Comparison of ENCODE assay signal across 20 cellular contexts in the genomic region with DNA sequence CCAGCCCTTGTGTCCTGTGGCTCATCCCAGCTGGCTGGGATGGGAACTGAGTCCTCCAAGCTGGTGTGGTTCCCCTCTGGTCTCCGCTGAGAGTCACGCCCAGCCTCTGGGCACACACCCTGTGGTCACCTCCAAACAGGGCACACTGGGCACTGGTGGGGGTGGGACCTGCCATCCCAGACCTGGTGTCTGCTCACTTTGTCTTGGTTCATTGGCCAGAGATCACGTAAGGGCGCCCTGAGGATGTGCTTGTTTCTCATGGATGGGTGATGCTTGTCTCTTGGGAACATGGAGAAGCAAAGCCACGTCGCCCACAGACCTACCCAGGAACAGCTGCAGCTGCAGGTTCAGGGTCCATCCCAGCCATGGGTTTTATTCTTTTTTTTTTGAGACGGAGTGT. TPM values are rescaled to one million over a fixed set of nuclear protein-coding genes. Genes with fewer than 3 reads are reported as not detected.
DNase-seq lines count a peak whose midpoint lies in the region; ATAC-seq, FAIRE-seq and TF ChIP-seq lines count a peak whose summit lies in the region.
"Had no signal": no experiment of that assay in that cellular context is flagged by ENCODE, and none has a peak within 500 bp of the region (broad histone marks: within the 10 kb centered on the region; RNA-seq: fewer than 3 reads in every experiment).

No MANE protein-coding gene starts in this region.

- POLR2A ChIA-PET in RWPE1 (lab: Yijun Ruan, JAX; ENCODE audit: low non-redundant PET): no interaction called here

- no peak for TF ChIP-seq POLR2A in spleen (IDR thresholded peaks at IDR 0.05)

- H3K27ac ChIP-seq in BLaER1 treated with 17β-estradiol and CSF1 and Interleukin-3, amounts not matched to agents 10 nM and 100 nM: no peak overlapping the region
- H3K27ac ChIP-seq in RWPE1 (peak overlapping the region; percentile 98), lower lobe of right lung (peak overlapping the region; percentile 74), spleen (peak overlapping the region in 6 of 8 donors; percentile 54 to 71 (median 63)), small intestine (ENCODE audit: low read depth in 1 of 2, low read length in 1 of 2) (peak overlapping the region in 1 of 2 donors; percentile 82), left lung (peak overlapping the region in 1 of 2 donors; percentile 68)

- H4K20me1 ChIP-seq in BLaER1 treated with 17β-estradiol and CSF1 and Interleukin-3, amounts not matched to agents 10 nM and 100 nM: peaks cover 27 to 100% (median 73%) of the 10 kb centered on the region in 11 experiments; a peak in 20 of 22 replicates

- ATAC-seq in lower lobe of right lung: no peak
- ATAC-seq in left lung: no peak
- ATAC-seq: activated CD4-positive, alpha-beta T cell treated with anti-CD3 and anti-CD28 coated beads for 36 hours; left cardiac atrium; mucosa of descending colon had no signal

- TF ChIP-seq CTCF in RWPE1 (conservative IDR thresholded peaks at IDR 0.05; ENCODE audit: low read depth) (no peak), lower lobe of right lung (IDR thresholded peaks at IDR 0.05) (no peak), spleen (IDR thresholded peaks at IDR 0.05 in 8 of 11, conservative IDR thresholded peaks at IDR 0.05 in 3 of 11) (no peak), left lung (IDR thresholded peaks at IDR 0.05) (no peak)

- DNase-seq in RWPE1 (ENCODE audit: low spot score) (no peak), lower lobe of right lung (no peak), spleen (no peak), hypothalamus (lab: John Stamatoyannopoulos, UW) (no peak), small intestine (no peak), left lung (no peak)
- DNase-seq in activated CD4-positive, CD25-positive, alpha-beta regulatory T cell treated with anti-CD3 and anti-CD28 coated beads, Interleukin-2, amount 50 U/mL, for 72 hours: no peak
- DNase-seq: activated CD4-positive, alpha-beta T cell treated with anti-CD3 and anti-CD28 coated beads for 36 hours; CD8-positive, alpha-beta memory T cell; DMS79; left cardiac atrium; mucosa of descending colon; NCI-H1105 treated with DMSO at 0.1 percent for 48 hours; NCI-H69; stimulated activated CD8-positive, alpha-beta memory T cell treated with anti-CD3 and anti-CD28 coated beads, Interleukin-4, amount 100 ng/mL, for 48 hours; T1000 had no signal

- intact Hi-C loops in lower lobe of right lung (cut with DNase I) (no loop called here), spleen (cut with DNase I; ENCODE audit: low total_unique reads) (no loop called here), left lung (cut with DNase I) (no loop called here)

- 62 to 86% (median 79%) methylated on average over 5 to 7 of the region's 7 CpGs for WGBS in spleen, 5 donors
- 77 to 83% (median 80%) methylated on average over 7 of the region's 7 CpGs for WGBS in small intestine, 3 donors

- H3K36me3 ChIP-seq in BLaER1 treated with 17β-estradiol and CSF1 and Interleukin-3, amounts not matched to agents 10 nM and 100 nM: peaks cover 25 to 77% (median 47%) of the 10 kb centered on the region in 11 experiments
- peaks cover 21% of the 10 kb centered on the region for H3K36me3 ChIP-seq in lower lobe of right lung
- H3K36me3 ChIP-seq in spleen: peaks cover 0 to 7% (median 0%) of the 10 kb centered on the region in 6 donors
- peaks cover 4 to 11% of the 10 kb centered on the region in 2 donors for H3K36me3 ChIP-seq in small intestine (ENCODE audit: control insufficient read depth in 2 of 2, insufficient read depth in 2 of 2, low read length in 2 of 2)
- H3K36me3 ChIP-seq in left lung: peaks cover 0 to 15% of the 10 kb centered on the region in 2 donors

- peaks cover 24 to 72% (median 57%) of the 10 kb centered on the region in 10 experiments for H3K4me1 ChIP-seq in BLaER1 treated with 17β-estradiol and CSF1 and Interleukin-3, amounts not matched to agents 10 nM and 100 nM
- peaks cover 35% of the 10 kb centered on the region for H3K4me1 ChIP-seq in lower lobe of right lung
- H3K4me1 ChIP-seq in spleen: peaks cover 0 to 22% (median 0%) of the 10 kb centered on the region in 6 donors
- H3K4me1 ChIP-seq in small intestine (ENCODE audit: control insufficient read depth in 2 of 2, insufficient read depth in 1 of 2, low read depth in 1 of 2, low read length in 1 of 2): no peaks in the 10 kb centered on the region
- peaks cover 11 to 22% of the 10 kb centered on the region in 2 donors for H3K4me1 ChIP-seq in left lung

- 0 out of 22 replicates have a peak overlapping the region, but pooled peaks of 1 of the 11 experiments have one; percentile 10 for H3K9ac ChIP-seq in BLaER1 treated with 17β-estradiol and CSF1 and Interleukin-3, amounts not matched to agents 10 nM and 100 nM

- H3K27me3 ChIP-seq in BLaER1 treated with 17β-estradiol and CSF1 and Interleukin-3, amounts not matched to agents 10 nM and 100 nM: no peaks in the 10 kb centered on the region
- no peaks in the 10 kb centered on the region for H3K27me3 ChIP-seq in lower lobe of right lung (ENCODE audit: low read depth)
- no peaks in the 10 kb centered on the region for H3K27me3 ChIP-seq in spleen (replicated peaks in 1 of 7)
- no peaks in the 10 kb centered on the region for H3K27me3 ChIP-seq in small intestine (ENCODE audit: control insufficient read depth in 2 of 2, insufficient read depth in 2 of 2, low read length in 2 of 2)
- H3K27me3 ChIP-seq in left lung: no peaks in the 10 kb centered on the region

- CTCF ChIA-PET in RWPE1 (lab: Yijun Ruan, JAX): interaction anchor here (0.6 to 0.7 kb wide), 2 partner anchors 43 to 477 kb away, joined by 3 read pairs; no protein-coding TSS in a partner anchor

- peak overlapping the region; percentile 53 to 88 (median 80) for H3K4me2 ChIP-seq in BLaER1 treated with 17β-estradiol and CSF1 and Interleukin-3, amounts not matched to agents 10 nM and 100 nM

- H3K9me3 ChIP-seq in BLaER1 treated with 17β-estradiol and CSF1 and Interleukin-3, amounts not matched to agents 10 nM and 100 nM (replicated peaks in 1 of 11): peaks cover 0 to 13% (median 7%) of the 10 kb centered on the region in 11 experiments; a peak in 7 of 22 replicates
- H3K9me3 ChIP-seq in lower lobe of right lung: no peaks in the 10 kb centered on the region
- H3K9me3 ChIP-seq in spleen: peaks cover 0 to 3% (median 0%) of the 10 kb centered on the region in 8 donors
- no peaks in the 10 kb centered on the region for H3K9me3 ChIP-seq in small intestine (ENCODE audit: control insufficient read depth, low read depth)
- H3K9me3 ChIP-seq in left lung: no peaks in the 10 kb centered on the region
- H3K9me3 ChIP-seq: mucosa of descending colon had no signal

- FAIRE-seq in small intestine (lab: Jason Lieb, UNC): no peak
- FAIRE-seq: astrocyte, colon, endometrium had no signal

- no peak overlapping the region for H3K4me3 ChIP-seq in BLaER1 treated with 17β-estradiol and CSF1 and Interleukin-3, amounts not matched to agents 10 nM and 100 nM
- H3K4me3 ChIP-seq in lower lobe of right lung (no peak overlapping the region), spleen (no peak overlapping the region), small intestine (ENCODE audit: low read depth in 1 of 2, low read length in 2 of 2) (no peak overlapping the region), left lung (no peak overlapping the region)
- H3K4me3 ChIP-seq: mucosa of descending colon had no signal

RNA-seq across cellular contexts. Expression of gene LRP5, which starts 43.1 kb away (rescaled TPM):
- total RNA-seq in lower lobe of right lung: 66.1 TPM
- 10 to 100 TPM; 11.6 to 21.8 (median 17.8) TPM for total RNA-seq in spleen
- polyA plus RNA-seq in spleen: 1 to 10 TPM; 3.9 to 7.2 (median 5.6) TPM
- 10 to 100 TPM; 39.7 to 84.1 (median 72.8) TPM for polyA plus RNA-seq in small intestine
- total RNA-seq in left lung: 10 to 100 TPM; 48.9 to 57.1 TPM

Comparison
In these comparisons a context has a peak if more than half of its experiments do, and no peak if none do; other contexts are left out.
1. H3K27ac ChIP-seq: peak in RWPE1 (single experiment), lower lobe of right lung (single experiment) and spleen (6 of 8); none in BLaER1 treated with 17β-estradiol and CSF1 and Interleukin-3, amounts not matched to agents 10 nM and 100 nM (0 of 11).